In genomic region chrX:40105791-40106676, GRCh38 we compare ENCODE assay signal across 1 cellular context.
TF ChIP-seq lines count a peak whose summit lies in the region.

No MANE protein-coding gene starts in this region.

TF ChIP-seq in HepG2, 621 proteins besides CTCF, POLR2A, EP300 and RAD21 (continued from another document and continues in another):
- TF ChIP-seq ATF4 (CRISPR knock-in tag; IDR thresholded peaks at IDR 0.05) (no peak), ZNF570 (CRISPR knock-in tag; IDR thresholded peaks at IDR 0.05; ENCODE audit: borderline replicate concordance) (no peak), ZNF777 (CRISPR knock-in tag; IDR thresholded peaks at IDR 0.05) (no peak), GLI4 (CRISPR knock-in tag; IDR thresholded peaks at IDR 0.05; ENCODE audit: borderline replicate concordance) (no peak), ZBTB14 (CRISPR knock-in tag; IDR thresholded peaks at IDR 0.05) (no peak), PRMT3 (CRISPR knock-in tag; IDR thresholded peaks at IDR 0.05; ENCODE audit: borderline replicate concordance, low read depth) (no peak), BCL6 (CRISPR knock-in tag; IDR thresholded peaks at IDR 0.05) (no peak), FOSL1 (CRISPR knock-in tag; IDR thresholded peaks at IDR 0.05; ENCODE audit: borderline replicate concordance) (no peak), MBD4 (IDR thresholded peaks at IDR 0.05; ENCODE audit: borderline replicate concordance, low read length) (no peak), ZFX (CRISPR knock-in tag; IDR thresholded peaks at IDR 0.05; ENCODE audit: low read depth) (peak; percentile 14; the same call in 1 of the 2 replicates), ZNF768 (CRISPR knock-in tag; IDR thresholded peaks at IDR 0.05) (no peak), HES4 (CRISPR knock-in tag; IDR thresholded peaks at IDR 0.05; ENCODE audit: borderline replicate concordance) (no peak), FOXM1 (CRISPR knock-in tag; IDR thresholded peaks at IDR 0.05) (no peak), ETV5 (CRISPR knock-in tag; IDR thresholded peaks at IDR 0.05; ENCODE audit: borderline replicate concordance) (peak; percentile 19; the same call in 1 of the 2 replicates), POLR2AphosphoS2 (IDR thresholded peaks at IDR 0.05; ENCODE audit: low read depth, low read length) (no peak), GPBP1L1 (CRISPR knock-in tag; IDR thresholded peaks at IDR 0.05) (no peak), CEBPG (CRISPR knock-in tag; IDR thresholded peaks at IDR 0.05) (no peak), MEIS2 (CRISPR knock-in tag; IDR thresholded peaks at IDR 0.05) (0 out of 2 replicates have a peak, but pooled peaks have one; percentile 20), MEF2D (CRISPR knock-in tag; IDR thresholded peaks at IDR 0.05) (no peak), GPN1 (CRISPR knock-in tag; IDR thresholded peaks at IDR 0.05; ENCODE audit: borderline replicate concordance) (no peak), ZNF282 (IDR thresholded peaks at IDR 0.05; ENCODE audit: partially characterized antibody) (no peak), CENPT (CRISPR knock-in tag; IDR thresholded peaks at IDR 0.05; ENCODE audit: low read depth) (no peak), MXD4 (CRISPR knock-in tag; IDR thresholded peaks at IDR 0.05) (no peak), KMT2B (CRISPR knock-in tag; IDR thresholded peaks at IDR 0.05) (no peak), ESRRA (CRISPR knock-in tag; IDR thresholded peaks at IDR 0.05; ENCODE audit: low read depth) (no peak), FOXO1 (CRISPR knock-in tag; IDR thresholded peaks at IDR 0.05) (no peak), NR1H2 (CRISPR knock-in tag; IDR thresholded peaks at IDR 0.05; ENCODE audit: borderline replicate concordance, low read depth) (no peak), ZNF543 (CRISPR knock-in tag; IDR thresholded peaks at IDR 0.05) (no peak), GATAD2A (CRISPR knock-in tag; IDR thresholded peaks at IDR 0.05) (no peak), ATF7-NPFF (CRISPR knock-in tag; IDR thresholded peaks at IDR 0.05; ENCODE audit: low read depth) (0 out of 2 replicates have a peak, but pooled peaks have one; percentile 24)
- TF ChIP-seq, protein P1, sequence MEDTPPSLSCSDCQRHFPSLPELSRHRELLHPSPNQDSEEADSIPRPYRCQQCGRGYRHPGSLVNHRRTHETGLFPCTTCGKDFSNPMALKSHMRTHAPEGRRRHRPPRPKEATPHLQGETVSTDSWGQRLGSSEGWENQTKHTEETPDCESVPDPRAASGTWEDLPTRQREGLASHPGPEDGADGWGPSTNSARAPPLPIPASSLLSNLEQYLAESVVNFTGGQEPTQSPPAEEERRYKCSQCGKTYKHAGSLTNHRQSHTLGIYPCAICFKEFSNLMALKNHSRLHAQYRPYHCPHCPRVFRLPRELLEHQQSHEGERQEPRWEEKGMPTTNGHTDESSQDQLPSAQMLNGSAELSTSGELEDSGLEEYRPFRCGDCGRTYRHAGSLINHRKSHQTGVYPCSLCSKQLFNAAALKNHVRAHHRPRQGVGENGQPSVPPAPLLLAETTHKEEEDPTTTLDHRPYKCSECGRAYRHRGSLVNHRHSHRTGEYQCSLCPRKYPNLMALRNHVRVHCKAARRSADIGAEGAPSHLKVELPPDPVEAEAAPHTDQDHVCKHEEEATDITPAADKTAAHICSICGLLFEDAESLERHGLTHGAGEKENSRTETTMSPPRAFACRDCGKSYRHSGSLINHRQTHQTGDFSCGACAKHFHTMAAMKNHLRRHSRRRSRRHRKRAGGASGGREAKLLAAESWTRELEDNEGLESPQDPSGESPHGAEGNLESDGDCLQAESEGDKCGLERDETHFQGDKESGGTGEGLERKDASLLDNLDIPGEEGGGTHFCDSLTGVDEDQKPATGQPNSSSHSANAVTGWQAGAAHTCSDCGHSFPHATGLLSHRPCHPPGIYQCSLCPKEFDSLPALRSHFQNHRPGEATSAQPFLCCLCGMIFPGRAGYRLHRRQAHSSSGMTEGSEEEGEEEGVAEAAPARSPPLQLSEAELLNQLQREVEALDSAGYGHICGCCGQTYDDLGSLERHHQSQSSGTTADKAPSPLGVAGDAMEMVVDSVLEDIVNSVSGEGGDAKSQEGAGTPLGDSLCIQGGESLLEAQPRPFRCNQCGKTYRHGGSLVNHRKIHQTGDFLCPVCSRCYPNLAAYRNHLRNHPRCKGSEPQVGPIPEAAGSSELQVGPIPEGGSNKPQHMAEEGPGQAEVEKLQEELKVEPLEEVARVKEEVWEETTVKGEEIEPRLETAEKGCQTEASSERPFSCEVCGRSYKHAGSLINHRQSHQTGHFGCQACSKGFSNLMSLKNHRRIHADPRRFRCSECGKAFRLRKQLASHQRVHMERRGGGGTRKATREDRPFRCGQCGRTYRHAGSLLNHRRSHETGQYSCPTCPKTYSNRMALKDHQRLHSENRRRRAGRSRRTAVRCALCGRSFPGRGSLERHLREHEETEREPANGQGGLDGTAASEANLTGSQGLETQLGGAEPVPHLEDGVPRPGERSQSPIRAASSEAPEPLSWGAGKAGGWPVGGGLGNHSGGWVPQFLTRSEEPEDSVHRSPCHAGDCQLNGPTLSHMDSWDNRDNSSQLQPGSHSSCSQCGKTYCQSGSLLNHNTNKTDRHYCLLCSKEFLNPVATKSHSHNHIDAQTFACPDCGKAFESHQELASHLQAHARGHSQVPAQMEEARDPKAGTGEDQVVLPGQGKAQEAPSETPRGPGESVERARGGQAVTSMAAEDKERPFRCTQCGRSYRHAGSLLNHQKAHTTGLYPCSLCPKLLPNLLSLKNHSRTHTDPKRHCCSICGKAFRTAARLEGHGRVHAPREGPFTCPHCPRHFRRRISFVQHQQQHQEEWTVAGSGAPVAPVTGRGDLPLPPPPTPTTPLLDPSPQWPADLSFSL (CRISPR knock-in tag; IDR thresholded peaks at IDR 0.05) = no peak
- TF ChIP-seq, protein P2, sequence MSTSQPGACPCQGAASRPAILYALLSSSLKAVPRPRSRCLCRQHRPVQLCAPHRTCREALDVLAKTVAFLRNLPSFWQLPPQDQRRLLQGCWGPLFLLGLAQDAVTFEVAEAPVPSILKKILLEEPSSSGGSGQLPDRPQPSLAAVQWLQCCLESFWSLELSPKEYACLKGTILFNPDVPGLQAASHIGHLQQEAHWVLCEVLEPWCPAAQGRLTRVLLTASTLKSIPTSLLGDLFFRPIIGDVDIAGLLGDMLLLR (CRISPR knock-in tag; IDR thresholded peaks at IDR 0.05) = no peak
- TF ChIP-seq, protein P3, sequence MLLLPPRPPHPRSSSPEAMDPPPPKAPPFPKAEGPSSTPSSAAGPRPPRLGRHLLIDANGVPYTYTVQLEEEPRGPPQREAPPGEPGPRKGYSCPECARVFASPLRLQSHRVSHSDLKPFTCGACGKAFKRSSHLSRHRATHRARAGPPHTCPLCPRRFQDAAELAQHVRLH (CRISPR knock-in tag; IDR thresholded peaks at IDR 0.05; ENCODE audit: borderline replicate concordance, low read depth) = no peak
- TF ChIP-seq, protein P4, sequence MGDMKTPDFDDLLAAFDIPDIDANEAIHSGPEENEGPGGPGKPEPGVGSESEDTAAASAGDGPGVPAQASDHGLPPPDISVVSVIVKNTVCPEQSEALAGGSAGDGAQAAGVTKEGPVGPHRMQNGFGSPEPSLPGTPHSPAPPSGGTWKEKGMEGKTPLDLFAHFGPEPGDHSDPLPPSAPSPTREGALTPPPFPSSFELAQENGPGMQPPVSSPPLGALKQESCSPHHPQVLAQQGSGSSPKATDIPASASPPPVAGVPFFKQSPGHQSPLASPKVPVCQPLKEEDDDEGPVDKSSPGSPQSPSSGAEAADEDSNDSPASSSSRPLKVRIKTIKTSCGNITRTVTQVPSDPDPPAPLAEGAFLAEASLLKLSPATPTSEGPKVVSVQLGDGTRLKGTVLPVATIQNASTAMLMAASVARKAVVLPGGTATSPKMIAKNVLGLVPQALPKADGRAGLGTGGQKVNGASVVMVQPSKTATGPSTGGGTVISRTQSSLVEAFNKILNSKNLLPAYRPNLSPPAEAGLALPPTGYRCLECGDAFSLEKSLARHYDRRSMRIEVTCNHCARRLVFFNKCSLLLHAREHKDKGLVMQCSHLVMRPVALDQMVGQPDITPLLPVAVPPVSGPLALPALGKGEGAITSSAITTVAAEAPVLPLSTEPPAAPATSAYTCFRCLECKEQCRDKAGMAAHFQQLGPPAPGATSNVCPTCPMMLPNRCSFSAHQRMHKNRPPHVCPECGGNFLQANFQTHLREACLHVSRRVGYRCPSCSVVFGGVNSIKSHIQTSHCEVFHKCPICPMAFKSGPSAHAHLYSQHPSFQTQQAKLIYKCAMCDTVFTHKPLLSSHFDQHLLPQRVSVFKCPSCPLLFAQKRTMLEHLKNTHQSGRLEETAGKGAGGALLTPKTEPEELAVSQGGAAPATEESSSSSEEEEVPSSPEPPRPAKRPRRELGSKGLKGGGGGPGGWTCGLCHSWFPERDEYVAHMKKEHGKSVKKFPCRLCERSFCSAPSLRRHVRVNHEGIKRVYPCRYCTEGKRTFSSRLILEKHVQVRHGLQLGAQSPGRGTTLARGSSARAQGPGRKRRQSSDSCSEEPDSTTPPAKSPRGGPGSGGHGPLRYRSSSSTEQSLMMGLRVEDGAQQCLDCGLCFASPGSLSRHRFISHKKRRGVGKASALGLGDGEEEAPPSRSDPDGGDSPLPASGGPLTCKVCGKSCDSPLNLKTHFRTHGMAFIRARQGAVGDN (CRISPR knock-in tag; IDR thresholded peaks at IDR 0.05) = peak; percentile 31
- TF ChIP-seq, protein P5, sequence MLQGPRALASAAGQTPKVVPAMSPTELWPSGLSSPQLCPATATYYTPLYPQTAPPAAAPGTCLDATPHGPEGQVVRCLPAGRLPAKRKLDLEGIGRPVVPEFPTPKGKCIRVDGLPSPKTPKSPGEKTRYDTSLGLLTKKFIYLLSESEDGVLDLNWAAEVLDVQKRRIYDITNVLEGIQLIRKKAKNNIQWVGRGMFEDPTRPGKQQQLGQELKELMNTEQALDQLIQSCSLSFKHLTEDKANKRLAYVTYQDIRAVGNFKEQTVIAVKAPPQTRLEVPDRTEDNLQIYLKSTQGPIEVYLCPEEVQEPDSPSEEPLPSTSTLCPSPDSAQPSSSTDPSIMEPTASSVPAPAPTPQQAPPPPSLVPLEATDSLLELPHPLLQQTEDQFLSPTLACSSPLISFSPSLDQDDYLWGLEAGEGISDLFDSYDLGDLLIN (CRISPR knock-in tag; IDR thresholded peaks at IDR 0.05; ENCODE audit: borderline replicate concordance) = no peak
- TF ChIP-seq, protein P6, sequence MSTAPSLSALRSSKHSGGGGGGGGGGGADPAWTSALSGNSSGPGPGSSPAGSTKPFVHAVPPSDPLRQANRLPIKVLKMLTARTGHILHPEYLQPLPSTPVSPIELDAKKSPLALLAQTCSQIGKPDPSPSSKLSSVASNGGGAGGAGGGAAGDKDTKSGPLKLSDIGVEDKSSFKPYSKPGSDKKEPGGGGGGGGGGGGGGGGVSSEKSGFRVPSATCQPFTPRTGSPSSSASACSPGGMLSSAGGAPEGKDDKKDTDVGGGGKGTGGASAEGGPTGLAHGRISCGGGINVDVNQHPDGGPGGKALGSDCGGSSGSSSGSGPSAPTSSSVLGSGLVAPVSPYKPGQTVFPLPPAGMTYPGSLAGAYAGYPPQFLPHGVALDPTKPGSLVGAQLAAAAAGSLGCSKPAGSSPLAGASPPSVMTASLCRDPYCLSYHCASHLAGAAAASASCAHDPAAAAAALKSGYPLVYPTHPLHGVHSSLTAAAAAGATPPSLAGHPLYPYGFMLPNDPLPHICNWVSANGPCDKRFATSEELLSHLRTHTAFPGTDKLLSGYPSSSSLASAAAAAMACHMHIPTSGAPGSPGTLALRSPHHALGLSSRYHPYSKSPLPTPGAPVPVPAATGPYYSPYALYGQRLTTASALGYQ (CRISPR knock-in tag; IDR thresholded peaks at IDR 0.05) = no peak
- TF ChIP-seq, protein P7, sequence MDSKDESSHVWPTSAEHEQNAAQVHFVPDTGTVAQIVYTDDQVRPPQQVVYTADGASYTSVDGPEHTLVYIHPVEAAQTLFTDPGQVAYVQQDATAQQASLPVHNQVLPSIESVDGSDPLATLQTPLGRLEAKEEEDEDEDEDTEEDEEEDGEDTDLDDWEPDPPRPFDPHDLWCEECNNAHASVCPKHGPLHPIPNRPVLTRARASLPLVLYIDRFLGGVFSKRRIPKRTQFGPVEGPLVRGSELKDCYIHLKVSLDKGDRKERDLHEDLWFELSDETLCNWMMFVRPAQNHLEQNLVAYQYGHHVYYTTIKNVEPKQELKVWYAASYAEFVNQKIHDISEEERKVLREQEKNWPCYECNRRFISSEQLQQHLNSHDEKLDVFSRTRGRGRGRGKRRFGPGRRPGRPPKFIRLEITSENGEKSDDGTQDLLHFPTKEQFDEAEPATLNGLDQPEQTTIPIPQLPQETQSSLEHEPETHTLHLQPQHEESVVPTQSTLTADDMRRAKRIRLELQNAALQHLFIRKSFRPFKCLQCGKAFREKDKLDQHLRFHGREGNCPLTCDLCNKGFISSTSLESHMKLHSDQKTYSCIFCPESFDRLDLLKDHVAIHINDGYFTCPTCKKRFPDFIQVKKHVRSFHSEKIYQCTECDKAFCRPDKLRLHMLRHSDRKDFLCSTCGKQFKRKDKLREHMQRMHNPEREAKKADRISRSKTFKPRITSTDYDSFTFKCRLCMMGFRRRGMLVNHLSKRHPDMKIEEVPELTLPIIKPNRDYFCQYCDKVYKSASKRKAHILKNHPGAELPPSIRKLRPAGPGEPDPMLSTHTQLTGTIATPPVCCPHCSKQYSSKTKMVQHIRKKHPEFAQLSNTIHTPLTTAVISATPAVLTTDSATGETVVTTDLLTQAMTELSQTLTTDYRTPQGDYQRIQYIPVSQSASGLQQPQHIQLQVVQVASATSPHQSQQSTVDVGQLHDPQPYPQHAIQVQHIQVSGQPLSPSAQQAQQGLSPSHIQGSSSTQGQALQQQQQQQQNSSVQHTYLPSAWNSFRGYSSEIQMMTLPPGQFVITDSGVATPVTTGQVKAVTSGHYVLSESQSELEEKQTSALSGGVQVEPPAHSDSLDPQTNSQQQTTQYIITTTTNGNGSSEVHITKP (CRISPR knock-in tag; IDR thresholded peaks at IDR 0.05; ENCODE audit: low read depth) = no peak
